ENCODE assay signal across 8 cellular contexts in the genomic region with DNA sequence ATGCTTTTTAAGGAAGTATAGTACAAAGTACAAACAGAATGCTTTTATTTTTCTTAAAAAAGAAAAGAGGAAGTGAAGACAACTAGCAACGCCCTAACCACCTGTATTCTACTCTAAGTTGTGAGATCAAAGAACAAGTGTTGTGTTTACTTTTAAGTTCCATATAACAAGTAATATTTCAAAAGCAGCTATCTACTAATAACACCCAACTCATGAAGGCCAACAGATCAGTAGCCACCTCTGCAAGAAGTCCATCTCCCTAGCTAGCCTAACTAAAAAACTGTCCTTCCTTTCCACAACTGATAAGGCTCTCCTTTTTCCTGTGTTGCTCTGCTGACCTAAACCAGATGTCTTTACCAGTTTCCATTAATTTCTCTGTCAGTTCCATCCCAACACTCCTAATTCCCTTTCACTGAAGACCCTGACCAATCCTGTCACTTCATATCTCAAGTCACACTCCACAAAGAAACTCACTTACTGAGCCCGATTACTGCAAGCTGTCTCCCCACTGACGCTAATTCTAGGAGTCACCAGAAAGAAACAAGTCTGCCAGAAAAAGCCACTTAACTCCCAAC. TPM values are rescaled to one million over a fixed set of nuclear protein-coding genes. Genes with fewer than 3 reads are reported as not detected.
DNase-seq lines count a peak whose midpoint lies in the region; ATAC-seq, FAIRE-seq and TF ChIP-seq lines count a peak whose summit lies in the region.

No MANE protein-coding gene starts in this region.

- H3K4me3 Mint-ChIP-seq in central memory CD8-positive, alpha-beta T cell, result peak overlapping the region; percentile 53

- DNase-seq in GM12892 (ENCODE audit: insufficient read length), result no peak
- peak; percentile 77 for DNase-seq in KBM-7
- no peak for DNase-seq in central memory CD8-positive, alpha-beta T cell (ENCODE audit: low spot score in 2 of 2)
- no peak for DNase-seq in thyroid gland
- DNase-seq in GOT3 (lab: John Stamatoyannopoulos, UW), result no peak
- DNase-seq in posterior vena cava (ENCODE audit: low spot score), result no peak
- DNase-seq in substantia nigra (lab: John Stamatoyannopoulos, UW), result no peak

- WGBS in thyroid gland, 2 donors, result 46 to 58% methylated on average over 3 of the region's 3 CpGs

- H3K27me3 Mint-ChIP-seq in central memory CD8-positive, alpha-beta T cell, result no peaks in the 10 kb centered on the region

- peaks cover 22% of the 10 kb centered on the region for H3K36me3 Mint-ChIP-seq in central memory CD8-positive, alpha-beta T cell (ENCODE audit: insufficient read depth)

- TF ChIP-seq POLR2A in GM12892 (IDR thresholded peaks at IDR 0.05; ENCODE audit: low read depth, low read length) (no peak), thyroid gland (IDR thresholded peaks at IDR 0.05) (no peak)

- FAIRE-seq in GM12892 (lab: Jason Lieb, UNC), result peak; percentile 27

- H3K27ac Mint-ChIP-seq in central memory CD8-positive, alpha-beta T cell (ENCODE audit: low read depth), result peak overlapping the region; percentile 63

- H3K27me3 ChIP-seq in thyroid gland, result no peaks in the 10 kb centered on the region

- H3K9me3 Mint-ChIP-seq in central memory CD8-positive, alpha-beta T cell, result no peaks in the 10 kb centered on the region

- H3K4me1 Mint-ChIP-seq in central memory CD8-positive, alpha-beta T cell, result peaks cover 51% of the 10 kb centered on the region

- H3K36me3 ChIP-seq in thyroid gland, result no peaks in the 10 kb centered on the region

- intact Hi-C loops in thyroid gland (cut with DNase I) (no loop called here), posterior vena cava (cut with DNase I) (no loop called here)

- peak; percentile 93 for ATAC-seq in GM21529 (IDR thresholded peaks at IDR 0.05; ENCODE audit: unreplicated experiment)
- ATAC-seq in central memory CD8-positive, alpha-beta T cell (replicated peaks; ENCODE audit: extremely low read depth, poor library complexity, severe bottlenecking), result peak; percentile 70

- peaks cover 0 to 15% of the 10 kb centered on the region in 2 donors for H3K4me1 ChIP-seq in thyroid gland

- H3K27ac ChIP-seq in thyroid gland (no peak overlapping the region), substantia nigra (ENCODE audit: low read depth, low read length, poor library complexity, severe bottlenecking) (no peak overlapping the region)

- H3K4me3 ChIP-seq in thyroid gland (replicated peaks in 1 of 3), result no peak overlapping the region

- in situ Hi-C loops in KBM-7 (cut with MboI; ENCODE audit: low pct_unique_long_range_greater_than_20kb, low sequenced_read_pairs), result no loop called here

- H3K9me3 ChIP-seq in thyroid gland, result no peaks in the 10 kb centered on the region

- TF ChIP-seq CTCF in thyroid gland (IDR thresholded peaks at IDR 0.05), result no peak

RNA-seq across cellular contexts. Expression of a gene that starts 26.9 kb away (rescaled TPM):
- 24.1 TPM for polyA plus RNA-seq in GM12892 (2012; ENCODE audit: missing spikeins)
- total RNA-seq in thyroid gland (100 to 1,000 TPM in 2 of 4 donors, 10 to 100 TPM in 2; 73.1 to 128 (median 93.7) TPM), posterior vena cava (10 to 100 TPM; 84.5 to 85.6 TPM)
